4 cellular contexts compared by ENCODE assay signal in genomic region chr7:156857757-156858156, GRCh38.
TF ChIP-seq lines count a peak whose summit lies in the region.

No MANE protein-coding gene starts in this region.

TF ChIP-seq in SK-N-SH treated with all-trans-retinoic acid at 6 μM for 48 hours, 23 proteins besides CTCF, POLR2A, EP300 and RAD21:
- TF ChIP-seq ZNF70 (CRISPR knock-in tag; IDR thresholded peaks at IDR 0.05): no peak
- 0 out of 2 replicates have a peak, but pooled peaks have one; percentile 41 for TF ChIP-seq OSR1 (CRISPR knock-in tag; IDR thresholded peaks at IDR 0.05)
- TF ChIP-seq SNAI2 (CRISPR knock-in tag; IDR thresholded peaks at IDR 0.05): no peak

TF ChIP-seq in SK-N-SH, 30 proteins besides CTCF, POLR2A, EP300 and RAD21:
- no peak for TF ChIP-seq SMC3 (IDR thresholded peaks at IDR 0.05; ENCODE audit: low read depth, low read length)
- TF ChIP-seq SIN3A (IDR thresholded peaks at IDR 0.05; ENCODE audit: borderline replicate concordance, low read depth, low read length): no peak

TF ChIP-seq in HepG2, 621 proteins besides CTCF, POLR2A, EP300 and RAD21:
- TF ChIP-seq ZFP90 (CRISPR knock-in tag; IDR thresholded peaks at IDR 0.05; ENCODE audit: borderline replicate concordance) (peak; percentile 66; the same call in 1 of the 2 replicates), JUND (CRISPR knock-in tag; IDR thresholded peaks at IDR 0.05) (no peak)

TF ChIP-seq in K562, 482 proteins besides CTCF, POLR2A, EP300 and RAD21:
- TF ChIP-seq ZEB2 (IDR thresholded peaks at IDR 0.05) (no peak), NEUROD1 (IDR thresholded peaks at IDR 0.05; ENCODE audit: borderline replicate concordance, low read depth, low read length, partially characterized antibody) (no peak), TCF7L2 (IDR thresholded peaks at IDR 0.05; ENCODE audit: low read depth, low read length) (no peak), ZBTB40 (IDR thresholded peaks at IDR 0.05) (no peak), ZBTB40 (CRISPR knock-in tag; IDR thresholded peaks at IDR 0.05) (no peak), RBM25 (IDR thresholded peaks at IDR 0.05; ENCODE audit: low read depth, low read length, severe bottlenecking) (peak; percentile 54), OTX1 (CRISPR knock-in tag; IDR thresholded peaks at IDR 0.05) (no peak), DEAF1 (CRISPR knock-in tag; IDR thresholded peaks at IDR 0.05) (no peak), ZBTB2 (IDR thresholded peaks at IDR 0.05) (no peak), ARNT (IDR thresholded peaks at IDR 0.05) (no peak), PURB (CRISPR knock-in tag; IDR thresholded peaks at IDR 0.05; ENCODE audit: low read depth) (no peak), KLF10 (CRISPR knock-in tag; IDR thresholded peaks at IDR 0.05) (no peak), ARID2 (IDR thresholded peaks at IDR 0.05) (no peak), ZNF316 (IDR thresholded peaks at IDR 0.05) (peak; percentile 47), NONO (IDR thresholded peaks at IDR 0.05; ENCODE audit: low read depth in 2 of 2, low read length in 1 of 2) (no peak)
- TF ChIP-seq, protein P1, sequence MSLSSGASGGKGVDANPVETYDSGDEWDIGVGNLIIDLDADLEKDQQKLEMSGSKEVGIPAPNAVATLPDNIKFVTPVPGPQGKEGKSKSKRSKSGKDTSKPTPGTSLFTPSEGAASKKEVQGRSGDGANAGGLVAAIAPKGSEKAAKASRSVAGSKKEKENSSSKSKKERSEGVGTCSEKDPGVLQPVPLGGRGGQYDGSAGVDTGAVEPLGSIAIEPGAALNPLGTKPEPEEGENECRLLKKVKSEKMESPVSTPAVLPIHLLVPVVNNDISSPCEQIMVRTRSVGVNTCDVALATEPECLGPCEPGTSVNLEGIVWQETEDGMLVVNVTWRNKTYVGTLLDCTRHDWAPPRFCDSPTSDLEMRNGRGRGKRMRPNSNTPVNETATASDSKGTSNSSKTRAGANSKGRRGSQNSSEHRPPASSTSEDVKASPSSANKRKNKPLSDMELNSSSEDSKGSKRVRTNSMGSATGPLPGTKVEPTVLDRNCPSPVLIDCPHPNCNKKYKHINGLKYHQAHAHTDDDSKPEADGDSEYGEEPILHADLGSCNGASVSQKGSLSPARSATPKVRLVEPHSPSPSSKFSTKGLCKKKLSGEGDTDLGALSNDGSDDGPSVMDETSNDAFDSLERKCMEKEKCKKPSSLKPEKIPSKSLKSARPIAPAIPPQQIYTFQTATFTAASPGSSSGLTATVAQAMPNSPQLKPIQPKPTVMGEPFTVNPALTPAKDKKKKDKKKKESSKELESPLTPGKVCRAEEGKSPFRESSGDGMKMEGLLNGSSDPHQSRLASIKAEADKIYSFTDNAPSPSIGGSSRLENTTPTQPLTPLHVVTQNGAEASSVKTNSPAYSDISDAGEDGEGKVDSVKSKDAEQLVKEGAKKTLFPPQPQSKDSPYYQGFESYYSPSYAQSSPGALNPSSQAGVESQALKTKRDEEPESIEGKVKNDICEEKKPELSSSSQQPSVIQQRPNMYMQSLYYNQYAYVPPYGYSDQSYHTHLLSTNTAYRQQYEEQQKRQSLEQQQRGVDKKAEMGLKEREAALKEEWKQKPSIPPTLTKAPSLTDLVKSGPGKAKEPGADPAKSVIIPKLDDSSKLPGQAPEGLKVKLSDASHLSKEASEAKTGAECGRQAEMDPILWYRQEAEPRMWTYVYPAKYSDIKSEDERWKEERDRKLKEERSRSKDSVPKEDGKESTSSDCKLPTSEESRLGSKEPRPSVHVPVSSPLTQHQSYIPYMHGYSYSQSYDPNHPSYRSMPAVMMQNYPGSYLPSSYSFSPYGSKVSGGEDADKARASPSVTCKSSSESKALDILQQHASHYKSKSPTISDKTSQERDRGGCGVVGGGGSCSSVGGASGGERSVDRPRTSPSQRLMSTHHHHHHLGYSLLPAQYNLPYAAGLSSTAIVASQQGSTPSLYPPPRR (CRISPR knock-in tag; IDR thresholded peaks at IDR 0.05; ENCODE audit: borderline replicate concordance): no peak
- TF ChIP-seq, protein P2, sequence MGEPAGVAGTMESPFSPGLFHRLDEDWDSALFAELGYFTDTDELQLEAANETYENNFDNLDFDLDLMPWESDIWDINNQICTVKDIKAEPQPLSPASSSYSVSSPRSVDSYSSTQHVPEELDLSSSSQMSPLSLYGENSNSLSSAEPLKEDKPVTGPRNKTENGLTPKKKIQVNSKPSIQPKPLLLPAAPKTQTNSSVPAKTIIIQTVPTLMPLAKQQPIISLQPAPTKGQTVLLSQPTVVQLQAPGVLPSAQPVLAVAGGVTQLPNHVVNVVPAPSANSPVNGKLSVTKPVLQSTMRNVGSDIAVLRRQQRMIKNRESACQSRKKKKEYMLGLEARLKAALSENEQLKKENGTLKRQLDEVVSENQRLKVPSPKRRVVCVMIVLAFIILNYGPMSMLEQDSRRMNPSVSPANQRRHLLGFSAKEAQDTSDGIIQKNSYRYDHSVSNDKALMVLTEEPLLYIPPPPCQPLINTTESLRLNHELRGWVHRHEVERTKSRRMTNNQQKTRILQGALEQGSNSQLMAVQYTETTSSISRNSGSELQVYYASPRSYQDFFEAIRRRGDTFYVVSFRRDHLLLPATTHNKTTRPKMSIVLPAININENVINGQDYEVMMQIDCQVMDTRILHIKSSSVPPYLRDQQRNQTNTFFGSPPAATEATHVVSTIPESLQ (CRISPR knock-in tag; IDR thresholded peaks at IDR 0.05): no peak
